ENCODE assay signal across 8 cellular contexts in the genomic region with DNA sequence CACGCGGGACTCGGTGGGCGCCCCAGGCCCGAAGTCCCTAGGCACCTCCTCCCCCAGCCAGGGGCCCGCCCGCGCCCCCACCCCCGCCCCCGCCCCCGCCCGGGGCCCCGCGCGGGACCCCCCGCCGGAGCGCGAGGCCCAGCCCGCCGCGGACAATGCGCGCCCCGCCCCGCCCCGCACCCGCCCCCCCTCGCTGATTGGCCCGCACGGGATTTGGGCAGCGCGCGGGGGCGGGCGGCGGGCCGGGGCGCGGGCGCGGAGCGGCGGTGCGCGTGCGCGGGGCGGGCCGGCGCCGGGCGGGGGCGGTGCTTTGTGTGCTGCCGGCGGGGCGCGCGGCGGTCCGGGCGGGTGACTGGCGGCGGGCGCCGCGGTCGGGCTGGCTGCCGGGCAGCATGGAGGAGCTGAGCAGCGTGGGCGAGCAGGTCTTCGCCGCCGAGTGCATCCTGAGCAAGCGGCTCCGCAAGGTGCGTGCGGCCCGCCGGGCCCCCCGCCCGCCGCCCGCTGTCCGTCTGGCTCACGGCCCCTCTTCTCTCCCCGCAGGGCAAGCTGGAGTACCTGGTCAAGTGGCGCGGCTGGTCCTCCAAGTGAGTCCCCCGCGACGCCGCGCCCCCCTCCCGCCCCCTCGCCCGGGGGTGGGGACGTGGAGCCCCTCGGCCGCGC. TPM values are rescaled to one million over a fixed set of nuclear protein-coding genes. Genes with fewer than 3 reads are reported as not detected.
DNase-seq lines count a peak whose midpoint lies in the region; FAIRE-seq and TF ChIP-seq lines count a peak whose summit lies in the region.

Gene CBX2, plus strand, starts transcription at position 305 of the 660 bp plus-strand sequence. Its CDS starts 88 bp downstream, at position 393.

- no peaks in the 10 kb centered on the region for H3K27me3 ChIP-seq in neuron (ENCODE audit: insufficient read depth, low read length)

- H3K36me3 ChIP-seq in neuron (ENCODE audit: insufficient read depth, low read length) = peaks cover 35% of the 10 kb centered on the region

- H3K4me3 ChIP-seq in neuron (ENCODE audit: low read length) = peak within 1 kb of the TSS; percentile 59

- H3K4me1 ChIP-seq in neuron (ENCODE audit: insufficient read depth, low read length) = peaks cover 35% of the 10 kb centered on the region

- FAIRE-seq in frontal cortex (lab: Jason Lieb, UNC) = no peak

- no peak for TF ChIP-seq CTCF in RWPE1 (conservative IDR thresholded peaks at IDR 0.05; ENCODE audit: low read depth)

- POLR2A ChIA-PET in RWPE1 (lab: Yijun Ruan, JAX; ENCODE audit: low non-redundant PET) = no interaction called here

- H2AFZ ChIP-seq in neuron (ENCODE audit: low read depth, low read length) = peak within 1 kb of the TSS; percentile 78

- peak; percentile 100 for DNase-seq in AG20443 (ENCODE audit: low spot score)
- DNase-seq in GM19238 (ENCODE audit: insufficient read length, low spot score) = peak; percentile 96
- DNase-seq in HUDEP-2 (lab: John Stamatoyannopoulos, UW; ENCODE audit: unreplicated experiment in 76 of 76) = peak in 67 of 76 experiments; percentile 19 to 88 (median 70)
- DNase-seq in RWPE1 (ENCODE audit: low spot score) = peak; percentile 95
- DNase-seq in activated effector memory CD4-positive, alpha-beta T cell treated with Interleukin-2 at 50 U/mL for 16 hours = peak; percentile 77
- DNase-seq in frontal cortex (ENCODE audit: low spot score in 2 of 2) = peak; percentile 97 to 98
- peak; percentile 30 for DNase-seq in stromal cell of bone marrow (ENCODE audit: low read depth)

- CTCF ChIA-PET in RWPE1 (lab: Yijun Ruan, JAX) = interaction anchor here (0.5 to 1.5 kb wide), 8 partner anchors 11 to 93 kb away, joined by 3 to 7 read pairs (median 4); no protein-coding TSS in a partner anchor

- peak within 1 kb of the TSS; percentile 63 for H3K27ac ChIP-seq in RWPE1

- no peaks in the 10 kb centered on the region for H3K9me3 ChIP-seq in neuron (ENCODE audit: low read length)

RNA-seq across cellular contexts. Expression of gene CBX2, which starts in this region (rescaled TPM):
- 6.1 TPM for total RNA-seq in frontal cortex

Comparison
In these comparisons a context has a peak if more than half of its experiments do, and no peak if none do; other contexts are left out.
1. Peak in every context shown above with its lines: DNase-seq, H3K4me3 ChIP-seq and H3K27ac ChIP-seq.
2. DNase-seq: peak in every context shown above with its lines; median percentile 100 in AG20443; 98 in frontal cortex; 96 in GM19238; 95 in RWPE1; 77 in activated effector memory CD4-positive, alpha-beta T cell treated with Interleukin-2 at 50 U/mL for 16 hours; 70 in HUDEP-2; 30 in stromal cell of bone marrow.